ENCODE assay signal across 26 cellular contexts in genomic region chr10:131224106-131224505, GRCh38.
"Had no signal": no experiment of that assay in that cellular context is flagged by ENCODE, and none has a peak within 500 bp of the region (broad histone marks: within the 10 kb centered on the region; RNA-seq: fewer than 3 reads in every experiment).

No MANE protein-coding gene starts in this region.

- FAIRE-seq: endometrium, frontal cortex had no signal

- H3K9me3 ChIP-seq: colonic mucosa, esophagus squamous epithelium, left lung, prostate gland, testis had no signal

- DNase-seq: central memory CD4-positive, alpha-beta T cell; colonic mucosa; effector memory CD4-positive, alpha-beta T cell; erythroblast; esophagus squamous epithelium; hypothalamus; immature natural killer cell; islet precursor cell; mammary epithelial cell; natural killer cell; nucleus accumbens; stimulated activated CD4-positive, alpha-beta T cell treated with anti-CD3 and anti-CD28 coated beads, Interleukin-2, amount 100 ng/mL, for 24 hours; stimulated activated CD4-positive, alpha-beta T cell treated with anti-CD3 and anti-CD28 coated beads, Interleukin-4, amount 100 ng/mL, for 24 hours; stimulated activated naive CD8-positive, alpha-beta T cell treated with anti-CD3 and anti-CD28 coated beads, Interleukin-15, Interleukin-2, amounts not matched to agents 100 U/mL and 50 U/mL, for 24 hours; substantia nigra; testis; tibial artery had no signal

- ATAC-seq: left lung; natural killer cell; sciatic nerve; stimulated activated memory B cell treated with anti-CD40 and anti-IgM and Interleukin-4, amounts not matched to agents 10 μg/mL and 1 μg/mL and 100 μg/mL, for 72 hours; stimulated activated naive CD8-positive, alpha-beta T cell treated with anti-CD3 and anti-CD28 coated beads, Interleukin-15, Interleukin-2, amounts not matched to agents 100 U/mL and 50 U/mL, for 24 hours had no signal

- H3K4me2 ChIP-seq: neural progenitor cell, smooth muscle cell had no signal

- H3K9ac ChIP-seq: neural progenitor cell had no signal

- H3K36me3 ChIP-seq: colonic mucosa, esophagus squamous epithelium, left lung, neural progenitor cell, prostate gland, right atrium auricular region, tibial artery had no signal

- H3K27ac ChIP-seq: colonic mucosa, esophagus squamous epithelium, left lung, neural progenitor cell, prostate gland, right atrium auricular region, testis, tibial artery had no signal

- H2AFZ ChIP-seq: neural progenitor cell had no signal

- H3K4me3 ChIP-seq: colonic mucosa, esophagus squamous epithelium, left lung, neural progenitor cell, prostate gland, right atrium auricular region, smooth muscle cell, testis, tibial artery had no signal

- H3K27me3 ChIP-seq: colonic mucosa, neural progenitor cell, right atrium auricular region, testis had no signal

- H3K4me1 ChIP-seq: colonic mucosa, esophagus squamous epithelium, left lung, neural progenitor cell, prostate gland, right atrium auricular region, testis, tibial artery had no signal
